In genomic region chr20:49687595-49688567, GRCh38 we compare ENCODE assay signal across 12 cellular contexts. TPM values are rescaled to one million over a fixed set of nuclear protein-coding genes. Genes with fewer than 3 reads are reported as not detected.
A peak's percentile ranks its signal among the peaks of the same experiment; 100 is the strongest.
DNase-seq lines count a peak whose midpoint lies in the region; ATAC-seq, FAIRE-seq and TF ChIP-seq lines count a peak whose summit lies in the region.
"Had no signal": no experiment of that assay in that cellular context is flagged by ENCODE, and none has a peak within 500 bp of the region (broad histone marks: within the 10 kb centered on the region; RNA-seq: fewer than 3 reads in every experiment).

No MANE protein-coding gene starts in this region.

- in situ Hi-C loops in G401 (cut with HindIII; ENCODE audit: low sequenced_read_pairs), result no loop called here

- DNase-seq in G401 (ENCODE audit: low spot score) (peak; percentile 61), OCI-M1 (lab: John Stamatoyannopoulos, UW) (peak; percentile 73), H1 (ENCODE audit: low read depth in 1 of 2, low spot score in 2 of 2) (no peak), osteocyte (ENCODE audit: extremely low spot score, unreplicated experiment) (no peak), esophagus muscularis mucosa (ENCODE audit: extremely low spot score) (no peak), NCI-H1048 (lab: John Stamatoyannopoulos, UW) (no peak)
- DNase-seq in CD8-positive, alpha-beta T cell, result no peak
- DNase-seq: activated CD8-positive, alpha-beta memory T cell treated with anti-CD3 and anti-CD28 coated beads, Interleukin-2, amount 50 U/mL, for 48 hours; brain microvascular endothelial cell; NCI-H524 treated with DMSO at 0.1 percent for 48 hours had no signal

- no peak overlapping the region for H3K23ac ChIP-seq in H1 (ENCODE audit: insufficient read length)

- intact Hi-C loops in esophagus muscularis mucosa (cut with DNase I), result no loop called here
- intact Hi-C loops in CD8-positive, alpha-beta T cell (cut with DNase I, micrococcal nuclease), result no loop called here

- no peak overlapping the region for H4K91ac ChIP-seq in H1 (replicated peaks; ENCODE audit: insufficient read length, low read length)

- H3K23me2 ChIP-seq in H1 (ENCODE audit: low read depth, low read length), result no peaks in the 10 kb centered on the region

- H3K4ac ChIP-seq in H1 (replicated peaks; ENCODE audit: insufficient read length, low read depth, low read length), result no peak overlapping the region

- H3K36me3 ChIP-seq in H1 (ENCODE audit: control insufficient read depth in 2 of 4, insufficient read depth in 4 of 4, low read length in 3 of 4), result no peaks in the 10 kb centered on the region
- H3K36me3 ChIP-seq in esophagus muscularis mucosa, result peaks cover 0 to 2% (median 0%) of the 10 kb centered on the region in 4 donors
- no peaks in the 10 kb centered on the region for H3K36me3 ChIP-seq in CD8-positive, alpha-beta T cell (ENCODE audit: insufficient read depth, low read length)
- H3K36me3 ChIP-seq: brain microvascular endothelial cell, right atrium auricular region had no signal

- TF ChIP-seq CTCF in H1 (IDR thresholded peaks at IDR 0.05; ENCODE audit: control extremely low read depth in 1 of 3, insufficient read depth in 1 of 3, low read depth in 1 of 3, low read length in 3 of 3), result no peak
- TF ChIP-seq CTCF in osteocyte (IDR thresholded peaks at IDR 0.05), result no peak
- TF ChIP-seq CTCF in esophagus muscularis mucosa (IDR thresholded peaks at IDR 0.05), result no peak
- TF ChIP-seq CTCF in CD8-positive, alpha-beta T cell (IDR thresholded peaks at IDR 0.05), result no peak

- H3K79me2 ChIP-seq in H1 (ENCODE audit: control insufficient read depth in 1 of 2, insufficient read depth in 2 of 2, low read length in 2 of 2), result peaks cover 22 to 99% of the 10 kb centered on the region in 2 experiments

- H2BK120ac ChIP-seq in H1 (replicated peaks; ENCODE audit: low read depth, low read length), result no peak overlapping the region

- TF ChIP-seq EP300 in H1 (IDR thresholded peaks at IDR 0.05; ENCODE audit: borderline replicate concordance in 1 of 2, low read depth in 2 of 2, low read length in 2 of 2), result no peak
- TF ChIP-seq EP300 in esophagus muscularis mucosa (IDR thresholded peaks at IDR 0.05), result no peak

- H3K27me3 Mint-ChIP-seq in osteocyte (ENCODE audit: unreplicated experiment), result no peaks in the 10 kb centered on the region
- no peaks in the 10 kb centered on the region for H3K27me3 Mint-ChIP-seq in CD8-positive, alpha-beta T cell (ENCODE audit: low read depth)

- H3K14ac ChIP-seq in H1 (ENCODE audit: insufficient read length), result no peak overlapping the region

- H3K4me1 ChIP-seq in H1 (replicated peaks in 1 of 4; ENCODE audit: control insufficient read depth in 3 of 4, insufficient read depth in 4 of 4, low read length in 3 of 4), result peaks cover 0 to 22% (median 15%) of the 10 kb centered on the region in 4 experiments; a peak in 6 of 7 replicates
- peaks cover 51 to 71% (median 64%) of the 10 kb centered on the region in 4 donors for H3K4me1 ChIP-seq in esophagus muscularis mucosa
- H3K4me1 ChIP-seq in CD8-positive, alpha-beta T cell (ENCODE audit: insufficient read depth, low read length), result no peaks in the 10 kb centered on the region

- H2BK15ac ChIP-seq in H1 (ENCODE audit: low read length), result no peak overlapping the region

- no peak overlapping the region for H3K56ac ChIP-seq in H1 (replicated peaks; ENCODE audit: insufficient read length, low read depth, low read length)

- WGBS in H1 (ENCODE audit: extremely low coverage in 1 of 2, insufficient coverage in 1 of 2, insufficient read length in 1 of 2, insufficient replicate concordance in 2 of 2, low coverage in 1 of 2, low lambda C conversion rate in 2 of 2, missing lambda C conversion rate in 1 of 2), 2 experiments, result 61% methylated on average over 4 of the region's 4 CpGs; no CpG with 5 or more reads in 1 of the 2 experiments
- WGBS in esophagus muscularis mucosa, result 76% methylated on average over 4 of the region's 4 CpGs

- H3K27me3 ChIP-seq in H1 (replicated peaks in 1 of 4; ENCODE audit: control insufficient read depth in 3 of 4, extremely low read depth in 1 of 4, insufficient read depth in 3 of 4, low read length in 3 of 4) (no peaks in the 10 kb centered on the region), esophagus muscularis mucosa (no peaks in the 10 kb centered on the region)
- no peaks in the 10 kb centered on the region for H3K27me3 ChIP-seq in CD8-positive, alpha-beta T cell (ENCODE audit: insufficient read depth, low read length)
- H3K27me3 ChIP-seq: brain microvascular endothelial cell, right atrium auricular region had no signal

- H4K20me1 ChIP-seq in H1 (replicated peaks in 1 of 2; ENCODE audit: control insufficient read depth in 1 of 2, insufficient read depth in 2 of 2, low read length in 2 of 2), result peaks cover 22 to 37% of the 10 kb centered on the region in 2 experiments

- CTCF ChIA-PET in H1 (lab: Charles Lee; ENCODE audit: partially characterized antibody), result interaction anchor here (0.6 to 0.8 kb wide), 3 partner anchors 20 to 77 kb away, joined by 3 to 4 read pairs (median 3); no protein-coding TSS in a partner anchor
- CTCF ChIA-PET in CD8-positive, alpha-beta T cell (lab: Charles Lee), result no interaction called here

- H3K27ac ChIP-seq in H1 (ENCODE audit: low read depth, low read length) (0 out of 2 replicates have a peak overlapping the region, but pooled peaks have one; percentile 11), esophagus muscularis mucosa (replicated peaks in 1 of 4) (no peak overlapping the region)
- no peak overlapping the region for H3K27ac ChIP-seq in CD8-positive, alpha-beta T cell (ENCODE audit: low read depth, low read length)
- H3K27ac ChIP-seq: brain microvascular endothelial cell, right atrium auricular region had no signal

- H2AFZ ChIP-seq in H1 (ENCODE audit: low read length), result no peak overlapping the region

- TF ChIP-seq POLR2A in H1 (IDR thresholded peaks at IDR 0.05; ENCODE audit: control extremely low read depth in 1 of 2, low read depth in 2 of 2, low read length in 2 of 2), result no peak
- no peak for TF ChIP-seq POLR2A in esophagus muscularis mucosa (IDR thresholded peaks at IDR 0.05; ENCODE audit: low read depth)

- no peak overlapping the region for H2BK5ac ChIP-seq in H1 (ENCODE audit: low read depth, low read length)

- H3K36me3 Mint-ChIP-seq in osteocyte (ENCODE audit: unreplicated experiment), result no peaks in the 10 kb centered on the region
- H3K36me3 Mint-ChIP-seq in CD8-positive, alpha-beta T cell, result no peaks in the 10 kb centered on the region

- no peak overlapping the region for H4K5ac ChIP-seq in H1 (ENCODE audit: insufficient read length, low read depth, low read length)

- peaks cover 11% of the 10 kb centered on the region for H3K79me1 ChIP-seq in H1 (ENCODE audit: low read depth, low read length)

- no peak overlapping the region for H2BK20ac ChIP-seq in H1 (ENCODE audit: low read length)

- POLR2A ChIA-PET in H1 (lab: Charles Lee; ENCODE audit: partially characterized antibody), result interaction anchor here (0.5 to 2.3 kb wide), 4 partner anchors 8 to 23 kb away, joined by 3 to 8 read pairs (median 6); no protein-coding TSS in a partner anchor
- POLR2A ChIA-PET in CD8-positive, alpha-beta T cell (lab: Charles Lee), result no interaction called here

- no peak overlapping the region for H3K9ac ChIP-seq in H1 (replicated peaks in 1 of 4; ENCODE audit: extremely low read depth in 1 of 4, low read depth in 3 of 4, low read length in 3 of 4)

- H3K9me3 ChIP-seq in H1 (ENCODE audit: insufficient read depth in 2 of 2, low read depth in 1 of 2, low read length in 1 of 2), result no peaks in the 10 kb centered on the region
- no peaks in the 10 kb centered on the region for H3K9me3 ChIP-seq in esophagus muscularis mucosa
- H3K9me3 ChIP-seq in CD8-positive, alpha-beta T cell (ENCODE audit: low read length), result no peaks in the 10 kb centered on the region
- H3K9me3 ChIP-seq: right atrium auricular region had no signal

- H3K4me2 ChIP-seq in H1 (ENCODE audit: insufficient read depth in 1 of 2, low read depth in 2 of 2, low read length in 2 of 2), result peak overlapping the region; percentile 43 to 53

- H4K8ac ChIP-seq in H1 (ENCODE audit: extremely low read depth, insufficient read depth, low read length), result no peak overlapping the region

- H3K4me3 Mint-ChIP-seq in osteocyte (ENCODE audit: unreplicated experiment), result no peak overlapping the region
- H3K4me3 Mint-ChIP-seq in CD8-positive, alpha-beta T cell, result no peak overlapping the region

- peak overlapping the region in 1 of 4 experiments; percentile 24; a peak in 2 of 8 replicates for H3K4me3 ChIP-seq in H1 (ENCODE audit: extremely low read depth in 1 of 4, insufficient read depth in 2 of 4, low read depth in 3 of 4, low read length in 4 of 4)
- H3K4me3 ChIP-seq in esophagus muscularis mucosa, result no peak overlapping the region
- no peak overlapping the region for H3K4me3 ChIP-seq in CD8-positive, alpha-beta T cell (ENCODE audit: low read depth, low read length)
- H3K4me3 ChIP-seq: right atrium auricular region had no signal

- no peak for FAIRE-seq in H1 (lab: Jason Lieb, UNC)

- H2BK12ac ChIP-seq in H1 (ENCODE audit: low read depth, low read length), result no peak overlapping the region

- peaks cover 70% of the 10 kb centered on the region for H3K4me1 Mint-ChIP-seq in osteocyte (ENCODE audit: unreplicated experiment)
- H3K4me1 Mint-ChIP-seq in CD8-positive, alpha-beta T cell (ENCODE audit: low read depth), result peaks cover 28% of the 10 kb centered on the region

- H3K9me3 Mint-ChIP-seq in osteocyte (ENCODE audit: unreplicated experiment), result no peaks in the 10 kb centered on the region
- H3K9me3 Mint-ChIP-seq in CD8-positive, alpha-beta T cell, result no peaks in the 10 kb centered on the region

- no peak for TF ChIP-seq RAD21 in H1 (IDR thresholded peaks at IDR 0.05 in 1 of 2, conservative IDR thresholded peaks at IDR 0.05 in 1 of 2; ENCODE audit: low read depth in 2 of 2, low read length in 2 of 2)

- ATAC-seq in HG03432 (IDR thresholded peaks at IDR 0.05; ENCODE audit: unreplicated experiment), result no peak
- no peak for ATAC-seq in CD8-positive, alpha-beta T cell

- H3K27ac Mint-ChIP-seq in osteocyte (ENCODE audit: unreplicated experiment), result peak overlapping the region; percentile 90
- no peak overlapping the region for H3K27ac Mint-ChIP-seq in CD8-positive, alpha-beta T cell

- H3K18ac ChIP-seq in H1 (ENCODE audit: extremely low read depth, low read length), result no peak overlapping the region

- no peak overlapping the region for H2AK5ac ChIP-seq in H1 (ENCODE audit: low read depth, low read length)

RNA-seq across cellular contexts. Expression of gene B4GALT5, which starts 25.8 kb away (rescaled TPM):
- total RNA-seq in G401 (2014; rRNA removed; shearing (Covaris generic)), result 25.5 and 38.4 TPM in 2 replicates
- total RNA-seq in H1 (2021; fragmentation: NEBNext Ultra II Directional; extraction: Animal tissue kit (Norgen Biotek cat#: 25700)), result 73.5 and 75.4 TPM in 2 replicates
- polyA plus RNA-seq in H1 (2011; rRNA removed), result 39.1 and 46.5 TPM in 2 replicates
- 43.0 TPM for polyA plus RNA-seq in H1 (2011; cell fraction: cytosol; rRNA removed)
- polyA plus RNA-seq in H1 (2011; cell fraction: nucleus; rRNA removed), result 26.3 TPM
- 41.6 to 48.4 TPM (median 44.5 TPM) in 4 replicates for polyA plus RNA-seq in H1 (2012, experiment 1 of 2)
- polyA plus RNA-seq in H1 (2012, experiment 2 of 2), result 24.7 TPM
- 57.2 TPM for polyA plus RNA-seq in H1 (2013, experiment 1 of 2)
- 71.0 TPM for polyA plus RNA-seq in H1 (2013, experiment 2 of 2)
- 59.0 and 69.0 TPM in 2 replicates for polyA minus RNA-seq in H1 (2011; rRNA and poly(A)+ RNA removed)
- 36.1 TPM for polyA minus RNA-seq in H1 (2011; cell fraction: cytosol; rRNA and poly(A)+ RNA removed)
- 20.6 TPM for polyA minus RNA-seq in H1 (2011; cell fraction: nucleus; rRNA and poly(A)+ RNA removed)
- 45.4 TPM in 2 replicates for total RNA-seq in osteocyte
- total RNA-seq in esophagus muscularis mucosa, result 10 to 100 TPM; 23.3 to 51.2 (median 37.1) TPM
- total RNA-seq in CD8-positive, alpha-beta T cell, result 1 to 10 TPM; 7.8 to 7.9 TPM

Comparison
In these comparisons a context has a peak if more than half of its experiments do, and no peak if none do; other contexts are left out.
1. DNase-seq: peak in G401 (single experiment) and OCI-M1 (single experiment); none in H1 (0 of 2), osteocyte (single experiment), esophagus muscularis mucosa (single experiment), CD8-positive, alpha-beta T cell (0 of 7) and NCI-H1048 (single experiment).